In the genomic region with DNA sequence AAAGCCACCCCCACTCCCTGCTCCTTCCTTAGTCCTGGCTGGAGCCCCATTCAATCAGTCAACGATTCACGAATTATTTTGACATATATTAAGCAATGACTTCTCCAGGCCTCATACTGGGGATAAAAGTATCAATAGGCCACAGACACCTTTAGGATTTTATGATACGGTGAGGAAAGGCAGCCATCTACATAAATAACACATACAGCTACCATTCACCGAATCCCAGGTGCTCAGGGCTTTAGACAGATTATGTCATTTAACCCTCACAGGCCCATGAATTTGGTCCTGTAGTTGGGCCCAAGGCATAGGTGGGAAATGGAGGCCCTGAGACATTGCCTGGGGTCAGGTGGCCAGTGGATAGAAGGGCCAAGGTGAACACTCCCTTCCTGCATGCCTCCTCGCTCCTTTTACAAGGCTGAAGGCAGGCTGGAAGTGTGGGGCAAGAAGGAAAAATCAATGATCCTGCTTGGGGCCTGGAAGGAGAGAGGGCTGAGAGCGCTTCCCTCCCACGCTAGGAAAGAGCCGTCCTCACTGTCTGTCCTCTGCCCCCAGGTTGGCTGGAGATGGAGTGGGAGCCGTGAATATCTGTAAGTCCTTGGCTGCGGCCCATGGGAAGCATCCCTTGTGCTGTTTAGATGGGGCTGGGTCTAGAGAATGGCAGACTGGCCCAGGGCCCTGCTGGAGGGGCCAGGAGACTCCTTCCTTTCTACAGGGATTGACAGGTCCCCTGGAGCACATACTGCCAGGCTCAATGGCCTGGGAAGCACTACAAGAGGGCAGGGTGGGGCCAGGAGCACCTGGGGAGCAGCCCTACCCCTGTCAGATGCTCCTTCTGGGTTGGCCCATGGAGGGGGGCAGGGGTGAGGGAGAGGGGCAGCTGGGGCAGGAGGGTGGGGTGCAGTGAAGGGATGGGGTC, we compare ENCODE assay signal across 1 cellular context.
TF ChIP-seq lines count a peak whose summit lies in the region.

No MANE protein-coding gene starts in this region.

TF ChIP-seq in H1, 55 proteins besides CTCF, POLR2A, EP300 and RAD21:
- TF ChIP-seq SP1 (IDR thresholded peaks at IDR 0.05; ENCODE audit: low read depth, low read length) (no peak), SIRT6 (IDR thresholded peaks at IDR 0.05; ENCODE audit: low read length) (no peak), POU5F1 (IDR thresholded peaks at IDR 0.05; ENCODE audit: low read depth, low read length) (no peak), SIN3A (conservative IDR thresholded peaks at IDR 0.05 in 1 of 2, IDR thresholded peaks at IDR 0.05 in 1 of 2; ENCODE audit: low read depth in 1 of 2, low read length in 2 of 2) (no peak), SP2 (IDR thresholded peaks at IDR 0.05; ENCODE audit: low read length) (no peak), JUN (IDR thresholded peaks at IDR 0.05; ENCODE audit: low read depth, low read length) (no peak), NRF1 (IDR thresholded peaks at IDR 0.05; ENCODE audit: low read depth, low read length) (no peak), TCF12 (IDR thresholded peaks at IDR 0.05; ENCODE audit: low read depth, low read length) (no peak), YY1 (IDR thresholded peaks at IDR 0.05; ENCODE audit: low read depth, low read length) (no peak), CTBP2 (IDR thresholded peaks at IDR 0.05; ENCODE audit: borderline replicate concordance, insufficient read depth, insufficient read length, low read length) (no peak)
